ENCODE assay signal across 9 cellular contexts in the genomic region with DNA sequence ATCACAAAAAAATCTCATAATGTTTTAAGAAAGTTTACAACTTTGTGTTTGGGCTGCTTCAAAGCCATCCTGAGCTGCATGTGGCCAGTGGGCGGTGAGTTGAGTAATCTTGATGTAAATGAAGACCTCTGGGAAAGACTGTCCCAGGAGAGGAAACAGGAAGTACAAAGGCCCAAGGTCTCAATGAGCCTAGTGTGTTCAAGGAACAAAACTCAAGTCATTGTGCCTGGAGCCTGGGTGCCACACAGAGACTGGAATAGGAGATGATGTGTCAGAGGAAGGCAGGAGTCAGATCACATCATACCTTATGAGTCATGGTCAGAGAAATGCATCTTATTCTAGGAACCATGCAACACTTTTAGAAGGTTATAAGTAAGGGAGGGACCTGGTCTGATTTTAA. TPM values are rescaled to one million over a fixed set of nuclear protein-coding genes. Genes with fewer than 3 reads are reported as not detected.
A peak's percentile ranks its signal among the peaks of the same experiment; 100 is the strongest.
DNase-seq lines count a peak whose midpoint lies in the region; ATAC-seq, FAIRE-seq and TF ChIP-seq lines count a peak whose summit lies in the region.
"Had no signal": no experiment of that assay in that cellular context is flagged by ENCODE, and none has a peak within 500 bp of the region (broad histone marks: within the 10 kb centered on the region; RNA-seq: fewer than 3 reads in every experiment).

No MANE protein-coding gene starts in this region.

- peak; percentile 69 for ATAC-seq in HG03460 (IDR thresholded peaks at IDR 0.05; ENCODE audit: unreplicated experiment)
- ATAC-seq in HG03521 (IDR thresholded peaks at IDR 0.05; ENCODE audit: unreplicated experiment): no peak
- no peak for ATAC-seq in mucosa of descending colon

- no peaks in the 10 kb centered on the region for H3K9me3 ChIP-seq in endothelial cell of umbilical vein (replicated peaks; ENCODE audit: control insufficient read depth, insufficient read depth, low read length)
- H3K9me3 ChIP-seq in mucosa of descending colon: no peaks in the 10 kb centered on the region

- H3K4me3 ChIP-seq in endothelial cell of umbilical vein (replicated peaks in 1 of 3; ENCODE audit: insufficient read depth in 1 of 3, low read depth in 1 of 3, low read length in 3 of 3) (no peak overlapping the region), mucosa of descending colon (no peak overlapping the region)

- no TSS peak for BruUV-seq in endothelial cell of umbilical vein (replicated peaks; lab: Mats Ljungman, UMichigan)

- intact Hi-C loops in endothelial cell of umbilical vein (cut with micrococcal nuclease) (no loop called here), mucosa of descending colon (cut with DNase I, micrococcal nuclease) (no loop called here)

- dilution Hi-C loops in endothelial cell of umbilical vein (cut with MboI; ENCODE audit: extremely low pct_ligation_motif_present, low sequenced_read_pairs): no loop called here

- H3K9ac ChIP-seq in endothelial cell of umbilical vein (replicated peaks; ENCODE audit: extremely low read depth, insufficient read depth, low read length): no peak overlapping the region

- H3K4me1 ChIP-seq in endothelial cell of umbilical vein (ENCODE audit: control insufficient read depth, extremely low read depth, insufficient read depth, low read length): no peaks in the 10 kb centered on the region
- H3K4me1 ChIP-seq in mucosa of descending colon (ENCODE audit: low read depth): no peaks in the 10 kb centered on the region

- H3K79me2 ChIP-seq in endothelial cell of umbilical vein (ENCODE audit: control insufficient read depth, insufficient read depth, low read length): no peaks in the 10 kb centered on the region

- TF ChIP-seq POLR2A in endothelial cell of umbilical vein (IDR thresholded peaks at IDR 0.05; ENCODE audit: low read depth, low read length): no peak

- DNase-seq in stimulated activated CD4-positive, alpha-beta T cell treated with anti-CD3 and anti-CD28 coated beads, Interleukin-2, amount 100 ng/mL, for 4 hours (ENCODE audit: low read depth): peak; percentile 2
- DNase-seq in stimulated activated CD4-positive, alpha-beta T cell treated with anti-CD3 and anti-CD28 coated beads, Interleukin-4, amount 100 ng/mL, for 4 hours: no peak
- DNase-seq in endothelial cell of umbilical vein (ENCODE audit: low read depth, low spot score) (no peak), NCI-H1092 treated with DMSO at 0.1 percent for 48 hours (lab: John Stamatoyannopoulos, UW) (no peak), NCI-H345 treated with DMSO at 0.1 percent for 48 hours (lab: John Stamatoyannopoulos, UW; ENCODE audit: unreplicated experiment) (no peak), mucosa of descending colon (no peak)

- no peak overlapping the region for H3K27ac ChIP-seq in endothelial cell of umbilical vein (ENCODE audit: insufficient read depth, low read depth, low read length)

- H3K36me3 ChIP-seq in endothelial cell of umbilical vein (ENCODE audit: control insufficient read depth in 2 of 2, extremely low read depth in 1 of 2, insufficient read depth in 2 of 2, low read length in 2 of 2) (no peaks in the 10 kb centered on the region), mucosa of descending colon (ENCODE audit: low read depth) (no peaks in the 10 kb centered on the region)

- TF ChIP-seq CTCF in endothelial cell of umbilical vein (IDR thresholded peaks at IDR 0.05; ENCODE audit: extremely low read depth in 1 of 2, insufficient read depth in 1 of 2, low read depth in 1 of 2, low read length in 2 of 2) (no peak), mucosa of descending colon (IDR thresholded peaks at IDR 0.05) (no peak)

- POLR2A ChIA-PET in endothelial cell of umbilical vein (lab: Charles Lee): no interaction called here

- no peaks in the 10 kb centered on the region for H4K20me1 ChIP-seq in endothelial cell of umbilical vein (replicated peaks; ENCODE audit: control insufficient read depth, extremely low read depth, insufficient read depth, low read length)

- no peak overlapping the region for H2AFZ ChIP-seq in endothelial cell of umbilical vein (ENCODE audit: low read depth, low read length)

- CTCF ChIA-PET in endothelial cell of umbilical vein (lab: Charles Lee): interaction anchor here (1.3 kb wide), 1 partner anchor 15 kb away, joined by 3 read pairs; no protein-coding TSS in a partner anchor

- no peaks in the 10 kb centered on the region for H3K9me1 ChIP-seq in endothelial cell of umbilical vein (replicated peaks; ENCODE audit: control insufficient read depth, extremely low read depth, insufficient read depth, low read length)

- FAIRE-seq in endothelial cell of umbilical vein (lab: Jason Lieb, UNC): no peak

- no peak overlapping the region for H3K4me2 ChIP-seq in endothelial cell of umbilical vein (ENCODE audit: insufficient read depth, low read length)

- H3K27me3 ChIP-seq in endothelial cell of umbilical vein (ENCODE audit: control insufficient read depth in 2 of 2, insufficient read depth in 2 of 2, low read length in 2 of 2): no peaks in the 10 kb centered on the region

TF ChIP-seq in endothelial cell of umbilical vein, 7 proteins besides CTCF, POLR2A, EP300 and RAD21:
- TF ChIP-seq FOS (IDR thresholded peaks at IDR 0.05; ENCODE audit: borderline replicate concordance, insufficient read depth, low read length) (peak; percentile 61), MYC (IDR thresholded peaks at IDR 0.05; ENCODE audit: low read depth, low read length) (no peak)

RNA-seq across cellular contexts. Expression of a gene that starts 51.5 kb away (rescaled TPM):
- total RNA-seq in endothelial cell of umbilical vein (not detected in 2 replicates), mucosa of descending colon (under 1 TPM; 0.19 to 0.49 (median 0.24) TPM)
- not detected in 2 replicates for polyA plus RNA-seq in endothelial cell of umbilical vein
- polyA plus RNA-seq in endothelial cell of umbilical vein (2011; cell fraction: cytosol; rRNA removed): not detected in 2 replicates
- polyA plus RNA-seq in endothelial cell of umbilical vein (2011; cell fraction: nucleus; rRNA removed): not detected in 2 replicates
- not detected in 2 replicates for polyA plus RNA-seq in endothelial cell of umbilical vein (2012)
- polyA minus RNA-seq in endothelial cell of umbilical vein: not detected in 2 replicates
- not detected for polyA minus RNA-seq in endothelial cell of umbilical vein (2011; cell fraction: cytosol; rRNA and poly(A)+ RNA removed)
- not detected in 2 replicates for polyA minus RNA-seq in endothelial cell of umbilical vein (2011; cell fraction: nucleus; rRNA and poly(A)+ RNA removed)
- total RNA-seq: subcutaneous adipose tissue had no signal
